ENCODE assay signal across 1 cellular context in genomic region chr7:107386543-107386900, GRCh38.
TF ChIP-seq lines count a peak whose summit lies in the region.

No MANE protein-coding gene starts in this region.

TF ChIP-seq in GM23338, 12 proteins besides CTCF, POLR2A, EP300 and RAD21 (continued from another document):
- TF ChIP-seq ZNF462 (CRISPR knock-in tag; IDR thresholded peaks at IDR 0.05), result no peak
- no peak for TF ChIP-seq ZNF114 (CRISPR knock-in tag; IDR thresholded peaks at IDR 0.05)
- TF ChIP-seq, protein P1, sequence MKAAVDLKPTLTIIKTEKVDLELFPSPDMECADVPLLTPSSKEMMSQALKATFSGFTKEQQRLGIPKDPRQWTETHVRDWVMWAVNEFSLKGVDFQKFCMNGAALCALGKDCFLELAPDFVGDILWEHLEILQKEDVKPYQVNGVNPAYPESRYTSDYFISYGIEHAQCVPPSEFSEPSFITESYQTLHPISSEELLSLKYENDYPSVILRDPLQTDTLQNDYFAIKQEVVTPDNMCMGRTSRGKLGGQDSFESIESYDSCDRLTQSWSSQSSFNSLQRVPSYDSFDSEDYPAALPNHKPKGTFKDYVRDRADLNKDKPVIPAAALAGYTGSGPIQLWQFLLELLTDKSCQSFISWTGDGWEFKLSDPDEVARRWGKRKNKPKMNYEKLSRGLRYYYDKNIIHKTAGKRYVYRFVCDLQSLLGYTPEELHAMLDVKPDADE (IDR thresholded peaks at IDR 0.05), result no peak
